Comparison of ENCODE assay signal across 1 cellular context in the genomic region with DNA sequence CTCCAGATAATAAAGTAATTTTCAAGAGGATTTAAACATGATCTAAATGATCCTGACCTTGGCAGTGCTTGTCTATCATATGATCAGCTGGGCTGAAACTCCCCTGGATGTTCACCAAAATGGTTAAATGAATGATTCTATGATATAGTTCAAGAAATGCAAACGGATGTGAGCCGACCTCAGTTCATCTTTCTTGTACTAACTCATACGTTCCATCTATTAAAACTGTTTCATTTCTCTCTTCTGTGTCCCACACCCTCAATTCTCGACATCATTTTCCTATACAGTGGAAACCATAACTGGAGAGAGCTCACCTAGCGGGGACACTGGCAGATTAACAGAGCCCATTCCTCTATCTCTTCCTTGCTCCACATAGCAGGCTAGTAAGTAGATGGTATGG.
TF ChIP-seq lines count a peak whose summit lies in the region.

No MANE protein-coding gene starts in this region.

TF ChIP-seq in K562, 482 proteins besides CTCF, POLR2A, EP300 and RAD21 (continued from another document):
- TF ChIP-seq ILF3 (IDR thresholded peaks at IDR 0.05; ENCODE audit: borderline replicate concordance), result no peak
- TF ChIP-seq, protein P1, sequence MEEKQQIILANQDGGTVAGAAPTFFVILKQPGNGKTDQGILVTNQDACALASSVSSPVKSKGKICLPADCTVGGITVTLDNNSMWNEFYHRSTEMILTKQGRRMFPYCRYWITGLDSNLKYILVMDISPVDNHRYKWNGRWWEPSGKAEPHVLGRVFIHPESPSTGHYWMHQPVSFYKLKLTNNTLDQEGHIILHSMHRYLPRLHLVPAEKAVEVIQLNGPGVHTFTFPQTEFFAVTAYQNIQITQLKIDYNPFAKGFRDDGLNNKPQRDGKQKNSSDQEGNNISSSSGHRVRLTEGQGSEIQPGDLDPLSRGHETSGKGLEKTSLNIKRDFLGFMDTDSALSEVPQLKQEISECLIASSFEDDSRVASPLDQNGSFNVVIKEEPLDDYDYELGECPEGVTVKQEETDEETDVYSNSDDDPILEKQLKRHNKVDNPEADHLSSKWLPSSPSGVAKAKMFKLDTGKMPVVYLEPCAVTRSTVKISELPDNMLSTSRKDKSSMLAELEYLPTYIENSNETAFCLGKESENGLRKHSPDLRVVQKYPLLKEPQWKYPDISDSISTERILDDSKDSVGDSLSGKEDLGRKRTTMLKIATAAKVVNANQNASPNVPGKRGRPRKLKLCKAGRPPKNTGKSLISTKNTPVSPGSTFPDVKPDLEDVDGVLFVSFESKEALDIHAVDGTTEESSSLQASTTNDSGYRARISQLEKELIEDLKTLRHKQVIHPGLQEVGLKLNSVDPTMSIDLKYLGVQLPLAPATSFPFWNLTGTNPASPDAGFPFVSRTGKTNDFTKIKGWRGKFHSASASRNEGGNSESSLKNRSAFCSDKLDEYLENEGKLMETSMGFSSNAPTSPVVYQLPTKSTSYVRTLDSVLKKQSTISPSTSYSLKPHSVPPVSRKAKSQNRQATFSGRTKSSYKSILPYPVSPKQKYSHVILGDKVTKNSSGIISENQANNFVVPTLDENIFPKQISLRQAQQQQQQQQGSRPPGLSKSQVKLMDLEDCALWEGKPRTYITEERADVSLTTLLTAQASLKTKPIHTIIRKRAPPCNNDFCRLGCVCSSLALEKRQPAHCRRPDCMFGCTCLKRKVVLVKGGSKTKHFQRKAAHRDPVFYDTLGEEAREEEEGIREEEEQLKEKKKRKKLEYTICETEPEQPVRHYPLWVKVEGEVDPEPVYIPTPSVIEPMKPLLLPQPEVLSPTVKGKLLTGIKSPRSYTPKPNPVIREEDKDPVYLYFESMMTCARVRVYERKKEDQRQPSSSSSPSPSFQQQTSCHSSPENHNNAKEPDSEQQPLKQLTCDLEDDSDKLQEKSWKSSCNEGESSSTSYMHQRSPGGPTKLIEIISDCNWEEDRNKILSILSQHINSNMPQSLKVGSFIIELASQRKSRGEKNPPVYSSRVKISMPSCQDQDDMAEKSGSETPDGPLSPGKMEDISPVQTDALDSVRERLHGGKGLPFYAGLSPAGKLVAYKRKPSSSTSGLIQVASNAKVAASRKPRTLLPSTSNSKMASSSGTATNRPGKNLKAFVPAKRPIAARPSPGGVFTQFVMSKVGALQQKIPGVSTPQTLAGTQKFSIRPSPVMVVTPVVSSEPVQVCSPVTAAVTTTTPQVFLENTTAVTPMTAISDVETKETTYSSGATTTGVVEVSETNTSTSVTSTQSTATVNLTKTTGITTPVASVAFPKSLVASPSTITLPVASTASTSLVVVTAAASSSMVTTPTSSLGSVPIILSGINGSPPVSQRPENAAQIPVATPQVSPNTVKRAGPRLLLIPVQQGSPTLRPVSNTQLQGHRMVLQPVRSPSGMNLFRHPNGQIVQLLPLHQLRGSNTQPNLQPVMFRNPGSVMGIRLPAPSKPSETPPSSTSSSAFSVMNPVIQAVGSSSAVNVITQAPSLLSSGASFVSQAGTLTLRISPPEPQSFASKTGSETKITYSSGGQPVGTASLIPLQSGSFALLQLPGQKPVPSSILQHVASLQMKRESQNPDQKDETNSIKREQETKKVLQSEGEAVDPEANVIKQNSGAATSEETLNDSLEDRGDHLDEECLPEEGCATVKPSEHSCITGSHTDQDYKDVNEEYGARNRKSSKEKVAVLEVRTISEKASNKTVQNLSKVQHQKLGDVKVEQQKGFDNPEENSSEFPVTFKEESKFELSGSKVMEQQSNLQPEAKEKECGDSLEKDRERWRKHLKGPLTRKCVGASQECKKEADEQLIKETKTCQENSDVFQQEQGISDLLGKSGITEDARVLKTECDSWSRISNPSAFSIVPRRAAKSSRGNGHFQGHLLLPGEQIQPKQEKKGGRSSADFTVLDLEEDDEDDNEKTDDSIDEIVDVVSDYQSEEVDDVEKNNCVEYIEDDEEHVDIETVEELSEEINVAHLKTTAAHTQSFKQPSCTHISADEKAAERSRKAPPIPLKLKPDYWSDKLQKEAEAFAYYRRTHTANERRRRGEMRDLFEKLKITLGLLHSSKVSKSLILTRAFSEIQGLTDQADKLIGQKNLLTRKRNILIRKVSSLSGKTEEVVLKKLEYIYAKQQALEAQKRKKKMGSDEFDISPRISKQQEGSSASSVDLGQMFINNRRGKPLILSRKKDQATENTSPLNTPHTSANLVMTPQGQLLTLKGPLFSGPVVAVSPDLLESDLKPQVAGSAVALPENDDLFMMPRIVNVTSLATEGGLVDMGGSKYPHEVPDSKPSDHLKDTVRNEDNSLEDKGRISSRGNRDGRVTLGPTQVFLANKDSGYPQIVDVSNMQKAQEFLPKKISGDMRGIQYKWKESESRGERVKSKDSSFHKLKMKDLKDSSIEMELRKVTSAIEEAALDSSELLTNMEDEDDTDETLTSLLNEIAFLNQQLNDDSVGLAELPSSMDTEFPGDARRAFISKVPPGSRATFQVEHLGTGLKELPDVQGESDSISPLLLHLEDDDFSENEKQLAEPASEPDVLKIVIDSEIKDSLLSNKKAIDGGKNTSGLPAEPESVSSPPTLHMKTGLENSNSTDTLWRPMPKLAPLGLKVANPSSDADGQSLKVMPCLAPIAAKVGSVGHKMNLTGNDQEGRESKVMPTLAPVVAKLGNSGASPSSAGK (IDR thresholded peaks at IDR 0.05), result no peak
- TF ChIP-seq FOSL1 (tag; conservative IDR thresholded peaks at IDR 0.05), result no peak
